ENCODE assay signal across 1 cellular context in genomic region chr12:76032043-76032981, GRCh38.
TF ChIP-seq lines count a peak whose summit lies in the region.

No MANE protein-coding gene starts in this region.

TF ChIP-seq in HepG2, 621 proteins besides CTCF, POLR2A, EP300 and RAD21 (continued from another document and continues in another):
- no peak for TF ChIP-seq GABPA (IDR thresholded peaks at IDR 0.05; ENCODE audit: low read depth, low read length)
- TF ChIP-seq GABPA (CRISPR knock-in tag; IDR thresholded peaks at IDR 0.05; ENCODE audit: low read depth), result no peak
- TF ChIP-seq, protein P1, sequence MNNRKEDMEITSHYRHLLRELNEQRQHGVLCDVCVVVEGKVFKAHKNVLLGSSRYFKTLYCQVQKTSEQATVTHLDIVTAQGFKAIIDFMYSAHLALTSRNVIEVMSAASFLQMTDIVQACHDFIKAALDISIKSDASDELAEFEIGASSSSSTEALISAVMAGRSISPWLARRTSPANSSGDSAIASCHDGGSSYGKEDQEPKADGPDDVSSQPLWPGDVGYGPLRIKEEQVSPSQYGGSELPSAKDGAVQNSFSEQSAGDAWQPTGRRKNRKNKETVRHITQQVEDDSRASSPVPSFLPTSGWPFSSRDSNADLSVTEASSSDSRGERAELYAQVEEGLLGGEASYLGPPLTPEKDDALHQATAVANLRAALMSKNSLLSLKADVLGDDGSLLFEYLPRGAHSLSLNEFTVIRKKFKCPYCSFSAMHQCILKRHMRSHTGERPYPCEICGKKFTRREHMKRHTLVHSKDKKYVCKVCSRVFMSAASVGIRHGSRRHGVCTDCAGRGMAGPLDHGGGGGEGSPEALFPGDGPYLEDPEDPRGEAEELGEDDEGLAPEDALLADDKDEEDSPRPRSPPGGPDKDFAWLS (CRISPR knock-in tag; IDR thresholded peaks at IDR 0.05; ENCODE audit: borderline replicate concordance), result no peak
- peak; percentile 80 for TF ChIP-seq ZC3H13 (CRISPR knock-in tag; IDR thresholded peaks at IDR 0.05)
- no peak for TF ChIP-seq TCF7L2 (IDR thresholded peaks at IDR 0.05; ENCODE audit: low read depth, low read length)
- no peak for TF ChIP-seq ZBTB26 (CRISPR knock-in tag; IDR thresholded peaks at IDR 0.05; ENCODE audit: borderline replicate concordance)
- no peak for TF ChIP-seq ZNF383 (CRISPR knock-in tag; IDR thresholded peaks at IDR 0.05; ENCODE audit: borderline replicate concordance)
- TF ChIP-seq ADNP (CRISPR knock-in tag; IDR thresholded peaks at IDR 0.05), result no peak
- no peak for TF ChIP-seq RELA (CRISPR knock-in tag; IDR thresholded peaks at IDR 0.05)
- TF ChIP-seq MAFF (IDR thresholded peaks at IDR 0.05; ENCODE audit: low read depth, low read length), result no peak
- TF ChIP-seq ZNF10 (CRISPR knock-in tag; IDR thresholded peaks at IDR 0.05; ENCODE audit: borderline replicate concordance, low read depth), result no peak
- TF ChIP-seq ZNF879 (CRISPR knock-in tag; IDR thresholded peaks at IDR 0.05), result no peak
- TF ChIP-seq ELF4 (CRISPR knock-in tag; IDR thresholded peaks at IDR 0.05; ENCODE audit: borderline replicate concordance), result no peak
- no peak for TF ChIP-seq NR3C1 (CRISPR knock-in tag; IDR thresholded peaks at IDR 0.05)
- no peak for TF ChIP-seq ZNF547 (CRISPR knock-in tag; IDR thresholded peaks at IDR 0.05)
- no peak for TF ChIP-seq ZNF878 (CRISPR knock-in tag; IDR thresholded peaks at IDR 0.05)
- TF ChIP-seq POLR2G (IDR thresholded peaks at IDR 0.05; ENCODE audit: low read depth, low read length), result peak; percentile 81
- no peak for TF ChIP-seq BHLHE40 (IDR thresholded peaks at IDR 0.05; ENCODE audit: low read length)
- peak; percentile 39; the same call in 1 of the 2 replicates for TF ChIP-seq KMT2A (CRISPR knock-in tag; IDR thresholded peaks at IDR 0.05)
- TF ChIP-seq KDM3A (CRISPR knock-in tag; IDR thresholded peaks at IDR 0.05; ENCODE audit: low read depth), result no peak
- TF ChIP-seq SOX5 (CRISPR knock-in tag; IDR thresholded peaks at IDR 0.05; ENCODE audit: borderline replicate concordance), result peak; percentile 72
- no peak for TF ChIP-seq GMEB2 (CRISPR knock-in tag; IDR thresholded peaks at IDR 0.05; ENCODE audit: low read depth)
- no peak for TF ChIP-seq ZNF891 (CRISPR knock-in tag; IDR thresholded peaks at IDR 0.05)
- no peak for TF ChIP-seq RCOR2 (CRISPR knock-in tag; IDR thresholded peaks at IDR 0.05)
- TF ChIP-seq ATF1 (CRISPR knock-in tag; IDR thresholded peaks at IDR 0.05), result no peak
- no peak for TF ChIP-seq XRCC5 (optimal IDR thresholded peaks at IDR 0.05; ENCODE audit: low read length)
- TF ChIP-seq DDIT3 (CRISPR knock-in tag; IDR thresholded peaks at IDR 0.05), result no peak
- TF ChIP-seq CCAR2 (optimal IDR thresholded peaks at IDR 0.05; ENCODE audit: low read depth, low read length), result no peak
- TF ChIP-seq, protein P2, sequence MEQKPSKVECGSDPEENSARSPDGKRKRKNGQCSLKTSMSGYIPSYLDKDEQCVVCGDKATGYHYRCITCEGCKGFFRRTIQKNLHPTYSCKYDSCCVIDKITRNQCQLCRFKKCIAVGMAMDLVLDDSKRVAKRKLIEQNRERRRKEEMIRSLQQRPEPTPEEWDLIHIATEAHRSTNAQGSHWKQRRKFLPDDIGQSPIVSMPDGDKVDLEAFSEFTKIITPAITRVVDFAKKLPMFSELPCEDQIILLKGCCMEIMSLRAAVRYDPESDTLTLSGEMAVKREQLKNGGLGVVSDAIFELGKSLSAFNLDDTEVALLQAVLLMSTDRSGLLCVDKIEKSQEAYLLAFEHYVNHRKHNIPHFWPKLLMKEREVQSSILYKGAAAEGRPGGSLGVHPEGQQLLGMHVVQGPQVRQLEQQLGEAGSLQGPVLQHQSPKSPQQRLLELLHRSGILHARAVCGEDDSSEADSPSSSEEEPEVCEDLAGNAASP (CRISPR knock-in tag; IDR thresholded peaks at IDR 0.05; ENCODE audit: borderline replicate concordance), result no peak
- TF ChIP-seq KAT7 (CRISPR knock-in tag; IDR thresholded peaks at IDR 0.05; ENCODE audit: borderline replicate concordance), result no peak
- no peak for TF ChIP-seq HOXA5 (CRISPR knock-in tag; IDR thresholded peaks at IDR 0.05)
- TF ChIP-seq MIXL1 (CRISPR knock-in tag; IDR thresholded peaks at IDR 0.05), result 0 out of 2 replicates have a peak, but pooled peaks have one; percentile 27
- TF ChIP-seq NAIF1 (CRISPR knock-in tag; IDR thresholded peaks at IDR 0.05; ENCODE audit: borderline replicate concordance), result 0 out of 2 replicates have a peak, but pooled peaks have one; percentile 49
- TF ChIP-seq, protein P3, sequence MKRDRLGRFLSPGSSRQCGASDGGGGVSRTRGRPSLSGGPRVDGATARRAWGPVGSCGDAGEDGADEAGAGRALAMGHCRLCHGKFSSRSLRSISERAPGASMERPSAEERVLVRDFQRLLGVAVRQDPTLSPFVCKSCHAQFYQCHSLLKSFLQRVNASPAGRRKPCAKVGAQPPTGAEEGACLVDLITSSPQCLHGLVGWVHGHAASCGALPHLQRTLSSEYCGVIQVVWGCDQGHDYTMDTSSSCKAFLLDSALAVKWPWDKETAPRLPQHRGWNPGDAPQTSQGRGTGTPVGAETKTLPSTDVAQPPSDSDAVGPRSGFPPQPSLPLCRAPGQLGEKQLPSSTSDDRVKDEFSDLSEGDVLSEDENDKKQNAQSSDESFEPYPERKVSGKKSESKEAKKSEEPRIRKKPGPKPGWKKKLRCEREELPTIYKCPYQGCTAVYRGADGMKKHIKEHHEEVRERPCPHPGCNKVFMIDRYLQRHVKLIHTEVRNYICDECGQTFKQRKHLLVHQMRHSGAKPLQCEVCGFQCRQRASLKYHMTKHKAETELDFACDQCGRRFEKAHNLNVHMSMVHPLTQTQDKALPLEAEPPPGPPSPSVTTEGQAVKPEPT (CRISPR knock-in tag; IDR thresholded peaks at IDR 0.05; ENCODE audit: low read depth), result no peak
- TF ChIP-seq ZNF850 (CRISPR knock-in tag; conservative IDR thresholded peaks at IDR 0.05), result no peak
- 0 out of 2 replicates have a peak, but pooled peaks have one; percentile 32 for TF ChIP-seq MEIS2 (CRISPR knock-in tag; IDR thresholded peaks at IDR 0.05)
- TF ChIP-seq ZNF333 (CRISPR knock-in tag; IDR thresholded peaks at IDR 0.05; ENCODE audit: borderline replicate concordance), result no peak
- TF ChIP-seq MYNN (CRISPR knock-in tag; IDR thresholded peaks at IDR 0.05; ENCODE audit: low read depth), result no peak
- peak; percentile 68; the same call in 1 of the 2 replicates for TF ChIP-seq TEF (CRISPR knock-in tag; IDR thresholded peaks at IDR 0.05)
- 0 out of 2 replicates have a peak, but pooled peaks have one; percentile 40 for TF ChIP-seq ZNF441 (CRISPR knock-in tag; IDR thresholded peaks at IDR 0.05; ENCODE audit: borderline replicate concordance)
- TF ChIP-seq, protein P4, sequence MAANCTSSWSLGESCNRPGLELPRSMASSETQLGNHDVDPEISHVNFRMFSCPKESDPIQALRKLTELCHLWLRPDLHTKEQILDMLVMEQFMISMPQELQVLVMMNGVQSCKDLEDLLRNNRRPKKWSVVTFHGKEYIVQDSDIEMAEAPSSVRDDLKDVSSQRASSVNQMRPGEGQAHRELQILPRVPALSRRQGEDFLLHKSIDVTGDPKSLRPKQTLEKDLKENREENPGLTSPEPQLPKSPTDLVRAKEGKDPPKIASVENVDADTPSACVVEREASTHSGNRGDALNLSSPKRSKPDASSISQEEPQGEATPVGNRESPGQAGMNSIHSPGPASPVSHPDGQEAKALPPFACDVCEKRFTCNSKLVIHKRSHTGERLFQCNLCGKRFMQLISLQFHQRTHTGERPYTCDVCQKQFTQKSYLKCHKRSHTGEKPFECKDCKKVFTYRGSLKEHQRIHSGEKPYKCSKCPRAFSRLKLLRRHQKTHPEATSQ (CRISPR knock-in tag; IDR thresholded peaks at IDR 0.05; ENCODE audit: borderline replicate concordance), result no peak
- 0 out of 2 replicates have a peak, but pooled peaks have one; percentile 24 for TF ChIP-seq NCOA1 (CRISPR knock-in tag; IDR thresholded peaks at IDR 0.05)
- TF ChIP-seq SIN3A (IDR thresholded peaks at IDR 0.05; ENCODE audit: borderline replicate concordance, low read depth, low read length), result peak; percentile 18; the same call in 1 of the 2 replicates
- TF ChIP-seq ZFP62 (CRISPR knock-in tag; IDR thresholded peaks at IDR 0.05), result no peak
- TF ChIP-seq RFX1 (IDR thresholded peaks at IDR 0.05), result no peak
- TF ChIP-seq GFI1 (CRISPR knock-in tag; IDR thresholded peaks at IDR 0.05; ENCODE audit: borderline replicate concordance), result no peak
- TF ChIP-seq ZNF33A (CRISPR knock-in tag; IDR thresholded peaks at IDR 0.05; ENCODE audit: borderline replicate concordance), result peak; percentile 18; the same call in 1 of the 2 replicates
- TF ChIP-seq, protein P5, sequence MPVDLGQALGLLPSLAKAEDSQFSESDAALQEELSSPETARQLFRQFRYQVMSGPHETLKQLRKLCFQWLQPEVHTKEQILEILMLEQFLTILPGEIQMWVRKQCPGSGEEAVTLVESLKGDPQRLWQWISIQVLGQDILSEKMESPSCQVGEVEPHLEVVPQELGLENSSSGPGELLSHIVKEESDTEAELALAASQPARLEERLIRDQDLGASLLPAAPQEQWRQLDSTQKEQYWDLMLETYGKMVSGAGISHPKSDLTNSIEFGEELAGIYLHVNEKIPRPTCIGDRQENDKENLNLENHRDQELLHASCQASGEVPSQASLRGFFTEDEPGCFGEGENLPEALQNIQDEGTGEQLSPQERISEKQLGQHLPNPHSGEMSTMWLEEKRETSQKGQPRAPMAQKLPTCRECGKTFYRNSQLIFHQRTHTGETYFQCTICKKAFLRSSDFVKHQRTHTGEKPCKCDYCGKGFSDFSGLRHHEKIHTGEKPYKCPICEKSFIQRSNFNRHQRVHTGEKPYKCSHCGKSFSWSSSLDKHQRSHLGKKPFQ (CRISPR knock-in tag; IDR thresholded peaks at IDR 0.05; ENCODE audit: insufficient replicate concordance), result peak; percentile 57
- no peak for TF ChIP-seq ZNF136 (CRISPR knock-in tag; IDR thresholded peaks at IDR 0.05; ENCODE audit: low read depth)
- no peak for TF ChIP-seq BCLAF1 (IDR thresholded peaks at IDR 0.05)
- no peak for TF ChIP-seq STAT5B (CRISPR knock-in tag; IDR thresholded peaks at IDR 0.05)
- no peak for TF ChIP-seq IKZF1 (IDR thresholded peaks at IDR 0.05)
- TF ChIP-seq JUN (CRISPR knock-in tag; IDR thresholded peaks at IDR 0.05), result 0 out of 2 replicates have a peak, but pooled peaks have one; percentile 16
